In genomic region chr20:59010995-59011873, GRCh38 we compare ENCODE assay signal across 9 cellular contexts. TPM values are rescaled to one million over a fixed set of nuclear protein-coding genes. Genes with fewer than 3 reads are reported as not detected.
A peak's percentile ranks its signal among the peaks of the same experiment; 100 is the strongest.
DNase-seq lines count a peak whose midpoint lies in the region; ATAC-seq and TF ChIP-seq lines count a peak whose summit lies in the region.
"Had no signal": no experiment of that assay in that cellular context is flagged by ENCODE, and none has a peak within 500 bp of the region (broad histone marks: within the 10 kb centered on the region; RNA-seq: fewer than 3 reads in every experiment).

No MANE protein-coding gene starts in this region.

- in situ Hi-C loops in IMR-90 (cut with MboI; ENCODE audit: low sequenced_read_pairs), result no loop called here

- H3K9me3 ChIP-seq in IMR-90 (ENCODE audit: control insufficient read depth, insufficient read depth, low read length), result no peaks in the 10 kb centered on the region
- no peaks in the 10 kb centered on the region for H3K9me3 ChIP-seq in breast epithelium
- no peaks in the 10 kb centered on the region for H3K9me3 ChIP-seq in left lung

- peak overlapping the region; percentile 66; the same call in 1 of the 2 replicates for H3K18ac ChIP-seq in IMR-90 (ENCODE audit: low read depth, low read length)

- H3K4ac ChIP-seq in IMR-90 (ENCODE audit: low read depth, low read length), result peak overlapping the region; percentile 88

- H3K23ac ChIP-seq in IMR-90 (ENCODE audit: low read depth, low read length), result peak overlapping the region; percentile 77; the same call in 1 of the 2 replicates

- H4K5ac ChIP-seq in IMR-90 (ENCODE audit: low read depth, low read length), result peak overlapping the region; percentile 81; the same call in 1 of the 2 replicates

- no peak overlapping the region for H3K9ac ChIP-seq in IMR-90 (ENCODE audit: low read depth, low read length)

- 63% methylated on average over 3 of the region's 17 CpGs; no CpG with 5 or more reads in 1 of the 2 experiments for WGBS in IMR-90 (ENCODE audit: extremely low coverage in 2 of 2, insufficient read length in 1 of 2), 2 experiments

- peak overlapping the region; percentile 77 for H2BK5ac ChIP-seq in IMR-90 (ENCODE audit: low read depth, low read length, poor library complexity, severe bottlenecking)

- H3K79me1 ChIP-seq in IMR-90 (ENCODE audit: low read depth in 1 of 2, low read length in 2 of 2), result peaks cover 4 to 6% of the 10 kb centered on the region in 2 experiments; a peak in 2 of 4 replicates

- peak overlapping the region; percentile 18 for H2AK9ac ChIP-seq in IMR-90 (replicated peaks; ENCODE audit: low read depth, low read length, poor library complexity)

- no peak for ATAC-seq in IMR-90 (ENCODE audit: low read depth)
- peak; percentile 4 for ATAC-seq in left lung
- no peak for ATAC-seq in left lobe of liver
- no peak for ATAC-seq in HG02759 (IDR thresholded peaks at IDR 0.05; ENCODE audit: unreplicated experiment)

- H3K27ac ChIP-seq in IMR-90 (ENCODE audit: insufficient read depth, low read length), result 0 out of 2 replicates have a peak overlapping the region, but pooled peaks have one; percentile 32
- H3K27ac ChIP-seq in breast epithelium, result peak overlapping the region; percentile 89 to 93
- peak overlapping the region; percentile 65 to 67 for H3K27ac ChIP-seq in left lung
- H3K27ac ChIP-seq: VCaP had no signal

- H3K4me1 ChIP-seq in IMR-90 (ENCODE audit: control insufficient read depth, insufficient read depth, low read length), result peaks cover 20% of the 10 kb centered on the region
- peaks cover 8 to 9% of the 10 kb centered on the region in 2 donors for H3K4me1 ChIP-seq in breast epithelium
- peaks cover 14 to 46% of the 10 kb centered on the region in 2 donors for H3K4me1 ChIP-seq in left lung

- no peak for TF ChIP-seq CTCF in AG04449 (IDR thresholded peaks at IDR 0.05; ENCODE audit: insufficient read depth, low read length, missing control alignments)
- no peak for TF ChIP-seq CTCF in IMR-90 (conservative IDR thresholded peaks at IDR 0.05; ENCODE audit: low read depth, low read length)
- TF ChIP-seq CTCF in breast epithelium (IDR thresholded peaks at IDR 0.05), result no peak
- no peak for TF ChIP-seq CTCF in left lung (IDR thresholded peaks at IDR 0.05)

- no peak overlapping the region; the same call in 2 of the 3 replicates for H2BK15ac ChIP-seq in IMR-90 (ENCODE audit: low read depth, low read length)

- H3K4me2 ChIP-seq in IMR-90 (ENCODE audit: low read depth, low read length), result no peak overlapping the region

- H3K56ac ChIP-seq in IMR-90 (ENCODE audit: extremely low read depth, insufficient read depth, low read length), result no peak overlapping the region

- peak overlapping the region; percentile 67 for H2AFZ ChIP-seq in IMR-90 (replicated peaks; ENCODE audit: low read length, poor library complexity)

- TF ChIP-seq RAD21 in IMR-90 (IDR thresholded peaks at IDR 0.05; ENCODE audit: low read length), result no peak

- peak overlapping the region; percentile 80 for H4K91ac ChIP-seq in IMR-90 (ENCODE audit: insufficient read depth, low read depth, low read length)

- POLR2A ChIA-PET in AG04449 (lab: Yijun Ruan, JAX), result interaction anchor here (0.9 to 1.8 kb wide), 3 partner anchors 19 to 122 kb away, joined by 3 to 6 read pairs (median 4); partner anchors contain the start of gene ATP5F1E
- POLR2A ChIA-PET in IMR-90 (lab: Charles Lee; ENCODE audit: unreplicated experiment), result no interaction called here

- TF ChIP-seq POLR2A in IMR-90 (IDR thresholded peaks at IDR 0.05; ENCODE audit: low read depth, low read length), result no peak
- no peak for TF ChIP-seq POLR2A in breast epithelium (IDR thresholded peaks at IDR 0.05)

- H3K14ac ChIP-seq in IMR-90 (replicated peaks; ENCODE audit: low read depth, low read length), result peak overlapping the region; percentile 53

- H3K9me1 ChIP-seq in IMR-90 (ENCODE audit: insufficient read depth, low read length), result peaks cover 17% of the 10 kb centered on the region

- peak overlapping the region; percentile 89 for H2BK120ac ChIP-seq in IMR-90 (ENCODE audit: low read depth, low read length)

- no peaks in the 10 kb centered on the region for H4K20me1 ChIP-seq in IMR-90 (ENCODE audit: insufficient read depth, low read length)

- no TSS peak for BruUV-seq in IMR-90 (replicated peaks; lab: Mats Ljungman, UMichigan)

- H3K27me3 ChIP-seq in IMR-90 (ENCODE audit: control insufficient read depth, insufficient read depth, low read length), result no peaks in the 10 kb centered on the region
- H3K27me3 ChIP-seq in breast epithelium, result no peaks in the 10 kb centered on the region
- no peaks in the 10 kb centered on the region for H3K27me3 ChIP-seq in left lung

- intact Hi-C loops in IMR-90 (cut with micrococcal nuclease) (no loop called here), breast epithelium (cut with DNase I; ENCODE audit: low total_unique reads) (no loop called here), left lung (cut with DNase I) (no loop called here)

- H3K4me3 ChIP-seq in AG04449 (ENCODE audit: low read depth, low read length) (no peak overlapping the region), IMR-90 (ENCODE audit: insufficient read depth, low read depth, low read length) (no peak overlapping the region), breast epithelium (peak overlapping the region in 1 of 3 donors; percentile 45), left lung (no peak overlapping the region)

- peak overlapping the region; percentile 4; the same call in 1 of the 2 replicates for H2BK20ac ChIP-seq in IMR-90 (ENCODE audit: low read depth, low read length)

- H4K8ac ChIP-seq in IMR-90 (ENCODE audit: low read depth in 2 of 2, low read length in 2 of 2), result peak overlapping the region; percentile 52 to 91; a peak in 1 of 4 replicates

- peak overlapping the region; percentile 72; the same call in 1 of the 2 replicates for H2AK5ac ChIP-seq in IMR-90 (ENCODE audit: low read depth, low read length)

- H3K36me3 ChIP-seq in IMR-90 (ENCODE audit: control insufficient read depth, insufficient read depth, low read length), result no peaks in the 10 kb centered on the region
- no peaks in the 10 kb centered on the region for H3K36me3 ChIP-seq in breast epithelium
- no peaks in the 10 kb centered on the region for H3K36me3 ChIP-seq in left lung

- CTCF ChIA-PET in AG04449 (lab: Yijun Ruan, JAX), result interaction anchor here (1.0 to 1.4 kb wide), 2 partner anchors 11 to 144 kb away, joined by 3 to 4 read pairs; no protein-coding TSS in a partner anchor
- CTCF ChIA-PET in IMR-90 (lab: Yijun Ruan, JAX), result no interaction called here

- DNase-seq in AG04449 (ENCODE audit: low read depth, low spot score) (peak; percentile 65), IMR-90 (peak; percentile 71), breast epithelium (ENCODE audit: low spot score in 2 of 2) (peak; percentile 79 to 91), left lung (no peak), left lobe of liver (ENCODE audit: low spot score) (no peak), nucleus accumbens (lab: John Stamatoyannopoulos, UW) (no peak), NCI-H1694 treated with DMSO at 0.1 percent for 48 hours (lab: John Stamatoyannopoulos, UW) (no peak)

- dilution Hi-C loops in IMR-90 (cut with HindIII; ENCODE audit: low sequenced_read_pairs, unreplicated experiment), result no loop called here

TF ChIP-seq in IMR-90, 13 proteins besides CTCF, POLR2A, EP300 and RAD21 (continues in another document):
- TF ChIP-seq SMC3 (IDR thresholded peaks at IDR 0.05; ENCODE audit: low read depth, low read length) (no peak), RCOR1 (IDR thresholded peaks at IDR 0.05; ENCODE audit: insufficient replicate concordance, low read length) (no peak), RFX5 (IDR thresholded peaks at IDR 0.05; ENCODE audit: low read depth, low read length) (no peak), MAFK (IDR thresholded peaks at IDR 0.05; ENCODE audit: low read depth, low read length) (no peak)
- TF ChIP-seq, protein P1, sequence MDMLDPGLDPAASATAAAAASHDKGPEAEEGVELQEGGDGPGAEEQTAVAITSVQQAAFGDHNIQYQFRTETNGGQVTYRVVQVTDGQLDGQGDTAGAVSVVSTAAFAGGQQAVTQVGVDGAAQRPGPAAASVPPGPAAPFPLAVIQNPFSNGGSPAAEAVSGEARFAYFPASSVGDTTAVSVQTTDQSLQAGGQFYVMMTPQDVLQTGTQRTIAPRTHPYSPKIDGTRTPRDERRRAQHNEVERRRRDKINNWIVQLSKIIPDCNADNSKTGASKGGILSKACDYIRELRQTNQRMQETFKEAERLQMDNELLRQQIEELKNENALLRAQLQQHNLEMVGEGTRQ (IDR thresholded peaks at IDR 0.05; ENCODE audit: low read depth, low read length), result no peak

RNA-seq across cellular contexts. Expression of gene CTSZ, which starts 4.2 kb away (rescaled TPM):
- 43.6 and 46.1 TPM in 2 replicates for total RNA-seq in IMR-90 (2012; rRNA removed)
- polyA plus RNA-seq in IMR-90 (2012; rRNA removed), result 82.8 and 88.5 TPM in 2 replicates
- 78.1 and 134 TPM in 2 replicates for polyA plus RNA-seq in IMR-90 (2012; cell fraction: cytosol; rRNA removed)
- polyA plus RNA-seq in IMR-90 (2012; cell fraction: nucleus; rRNA removed; ENCODE audit: low replicate concordance), result 37.6 and 39.3 TPM in 2 replicates
- 100 to 1,000 TPM; 135 to 238 (median 181) TPM for total RNA-seq in breast epithelium
- total RNA-seq in left lung, result 100 to 1,000 TPM; 452 to 479 TPM
- total RNA-seq in left lobe of liver, result 248 TPM

RNA-seq across cellular contexts. Expression of gene TUBB1, which starts 8.0 kb away (rescaled TPM):
- total RNA-seq in IMR-90 (2012; rRNA removed) (not detected in 2 replicates), breast epithelium (under 1 TPM in 1 of 3 donors, not detected in 2; 0.16 TPM), left lung (1 to 10 TPM; 2.0 to 3.6 TPM), left lobe of liver (0.25 TPM)
- not detected in 2 replicates for polyA plus RNA-seq in IMR-90 (2012; rRNA removed)
- polyA plus RNA-seq in IMR-90 (2012; cell fraction: cytosol; rRNA removed), result not detected in 2 replicates
- 0.02 TPM in 1 of 2 replicates, not detected in the other for polyA plus RNA-seq in IMR-90 (2012; cell fraction: nucleus; rRNA removed; ENCODE audit: low replicate concordance)

RNA-seq across cellular contexts. Expression of gene ATP5F1E, which starts 20.9 kb away (rescaled TPM):
- 3.8 and 12.2 TPM in 2 replicates for total RNA-seq in IMR-90 (2012; rRNA removed)
- polyA plus RNA-seq in IMR-90 (2012; rRNA removed), result 34.5 and 42.6 TPM in 2 replicates
- polyA plus RNA-seq in IMR-90 (2012; cell fraction: cytosol; rRNA removed), result 9.0 and 19.1 TPM in 2 replicates
- 1.8 and 10.5 TPM in 2 replicates for polyA plus RNA-seq in IMR-90 (2012; cell fraction: nucleus; rRNA removed; ENCODE audit: low replicate concordance)
- total RNA-seq in breast epithelium, result 10 to 100 TPM; 25.6 to 36.4 (median 31.4) TPM
- 10 to 100 TPM; 75.5 to 90.7 TPM for total RNA-seq in left lung
- 33.3 TPM for total RNA-seq in left lobe of liver

RNA-seq across cellular contexts. Expression of gene NELFCD, which starts 30.2 kb away (rescaled TPM):
- total RNA-seq in IMR-90 (2012; rRNA removed), result 82.2 and 94.1 TPM in 2 replicates
- 85.7 and 88.9 TPM in 2 replicates for polyA plus RNA-seq in IMR-90 (2012; rRNA removed)
- 41.7 and 69.9 TPM in 2 replicates for polyA plus RNA-seq in IMR-90 (2012; cell fraction: cytosol; rRNA removed)
- 137 and 278 TPM in 2 replicates for polyA plus RNA-seq in IMR-90 (2012; cell fraction: nucleus; rRNA removed; ENCODE audit: low replicate concordance)
- total RNA-seq in breast epithelium, result 10 to 100 TPM; 50.1 to 78.7 (median 77.7) TPM
- total RNA-seq in left lung, result 10 to 100 TPM; 48.3 to 53.5 TPM
- total RNA-seq in left lobe of liver, result 34.8 TPM

RNA-seq across cellular contexts. Expression of gene PRELID3B, which starts 31.4 kb away (rescaled TPM):
- total RNA-seq in IMR-90 (2012; rRNA removed) (41.9 and 80.8 TPM in 2 replicates), breast epithelium (10 to 100 TPM; 43.7 to 55.4 (median 52.4) TPM), left lung (10 to 100 TPM; 55.7 to 56.3 TPM), left lobe of liver (16.4 TPM)
- polyA plus RNA-seq in IMR-90 (2012; rRNA removed), result 18.0 and 24.8 TPM in 2 replicates
- 3.3 and 4.8 TPM in 2 replicates for polyA plus RNA-seq in IMR-90 (2012; cell fraction: cytosol; rRNA removed)
- 1.4 and 8.0 TPM in 2 replicates for polyA plus RNA-seq in IMR-90 (2012; cell fraction: nucleus; rRNA removed; ENCODE audit: low replicate concordance)

Comparison
In these comparisons a context has a peak if more than half of its experiments do, and no peak if none do; other contexts are left out.
1. DNase-seq: peak in AG04449 (single experiment), IMR-90 (single experiment) and breast epithelium (2 of 2); none in left lung (0 of 2), left lobe of liver (single experiment), nucleus accumbens (0 of 56) and NCI-H1694 treated with DMSO at 0.1 percent for 48 hours (single experiment).
2. H3K27ac ChIP-seq: peak in every context shown above with its lines; median percentile 91 in breast epithelium; 66 in left lung; 32 in IMR-90.